In the genomic region with DNA sequence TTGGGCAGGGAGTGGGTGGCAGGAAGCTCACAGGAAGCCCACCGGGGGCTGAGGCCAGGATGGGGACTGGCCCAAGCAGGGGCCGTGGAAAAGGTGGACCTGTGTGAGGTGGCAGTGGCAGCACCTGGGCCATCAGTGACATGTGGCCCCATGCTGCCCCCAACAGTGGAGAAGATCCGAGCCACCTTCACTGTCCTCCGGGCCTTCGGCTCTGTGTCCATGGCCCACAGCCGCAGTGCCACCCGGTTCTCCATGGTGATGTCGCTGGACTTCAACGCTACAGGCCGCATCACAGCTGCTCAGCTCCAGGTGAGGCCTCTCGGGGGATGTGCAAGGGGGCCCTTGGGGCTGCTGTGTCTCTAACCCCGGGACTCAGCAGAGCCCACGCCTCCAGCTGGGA, we compare ENCODE assay signal across 21 cellular contexts. TPM values are rescaled to one million over a fixed set of nuclear protein-coding genes. Genes with fewer than 3 reads are reported as not detected.
"Had no signal": no experiment of that assay in that cellular context is flagged by ENCODE, and none has a peak within 500 bp of the region (broad histone marks: within the 10 kb centered on the region; RNA-seq: fewer than 3 reads in every experiment).

No MANE protein-coding gene starts in this region.

- H3K9me3 ChIP-seq: heart left ventricle, left ventricle myocardium inferior, mucosa of descending colon, neutrophil, ovary, right atrium auricular region, right lobe of liver, suprapubic skin, thoracic aorta, tibial artery, vagina had no signal

- DNase-seq: hypothalamus; islet precursor cell; left ventricle myocardium inferior; midbrain; mucosa of descending colon; naive thymus-derived CD4-positive, alpha-beta T cell; occipital lobe; ovary; right lobe of liver; stimulated activated CD4-positive, alpha-beta T cell treated with anti-CD3 and anti-CD28 coated beads, Interleukin-1b, Interleukin-23, amount 100 ng/mL, for 48 hours; stimulated activated CD4-positive, alpha-beta T cell treated with anti-CD3 and anti-CD28 coated beads, Interleukin-4, amount 100 ng/mL, for 1 hour; stimulated activated naive B cell treated with anti-CD40 and anti-IgM and Interleukin-4, amounts not matched to agents 10 μg/mL and 1 μg/mL and 100 μg/mL, for 72 hours; tibial artery had no signal

- H3K27me3 ChIP-seq: heart left ventricle, neutrophil, ovary, right atrium auricular region, right lobe of liver, vagina had no signal

- H3K4me3 ChIP-seq: heart left ventricle, left ventricle myocardium inferior, lung, mucosa of descending colon, ovary, right atrium auricular region, right lobe of liver, smooth muscle cell, suprapubic skin, thoracic aorta, tibial artery, vagina had no signal

- H3K4me1 ChIP-seq: left ventricle myocardium inferior, right atrium auricular region, right lobe of liver, suprapubic skin, tibial artery, vagina had no signal

- H3K36me3 ChIP-seq: neutrophil, ovary, right lobe of liver, suprapubic skin, tibial artery, vagina had no signal

- H3K27ac ChIP-seq: heart left ventricle, left ventricle myocardium inferior, neutrophil, ovary, right atrium auricular region, right lobe of liver, suprapubic skin, thoracic aorta, tibial artery, vagina had no signal

RNA-seq across cellular contexts. Expression of a gene that starts 37.9 kb away (rescaled TPM):
- polyA plus RNA-seq: naive thymus-derived CD4-positive, alpha-beta T cell had no signal
